Comparison of ENCODE assay signal across 31 cellular contexts in genomic region chr12:77578471-77579262, GRCh38.
DNase-seq lines count a peak whose midpoint lies in the region; ATAC-seq, FAIRE-seq and TF ChIP-seq lines count a peak whose summit lies in the region.
"Had no signal": no experiment of that assay in that cellular context is flagged by ENCODE, and none has a peak within 500 bp of the region (broad histone marks: within the 10 kb centered on the region; RNA-seq: fewer than 3 reads in every experiment).

No MANE protein-coding gene starts in this region.

- H3K4ac ChIP-seq in IMR-90 (ENCODE audit: low read depth, low read length) (peak overlapping the region; percentile 75), mesenchymal stem cell (ENCODE audit: low read depth in 1 of 2, low read length in 2 of 2) (no peak overlapping the region)

- peak overlapping the region in 1 of 2 experiments; percentile 79; a peak in 2 of 4 replicates for H4K8ac ChIP-seq in IMR-90 (ENCODE audit: low read depth in 2 of 2, low read length in 2 of 2)
- no peak overlapping the region for H4K8ac ChIP-seq in mesenchymal stem cell (ENCODE audit: low read length)

- peak overlapping the region; percentile 85 for H2BK20ac ChIP-seq in IMR-90 (ENCODE audit: low read depth, low read length)

- H3K27ac ChIP-seq in IMR-90 (ENCODE audit: insufficient read depth, low read length) (peak overlapping the region; percentile 73), astrocyte (ENCODE audit: low read depth, low read length) (no peak overlapping the region), mesenchymal stem cell (ENCODE audit: low read length, poor library complexity, severe bottlenecking) (no peak overlapping the region)
- H3K27ac ChIP-seq: C4-2B, ovary, SK-N-MC, transverse colon had no signal

- ATAC-seq in IMR-90 (ENCODE audit: low read depth) (peak; percentile 85), HG02970 (IDR thresholded peaks at IDR 0.05; ENCODE audit: low FRiP score, unreplicated experiment) (no peak)
- ATAC-seq in stimulated activated memory B cell treated with anti-CD40 and anti-IgM and Interleukin-4, amounts not matched to agents 10 μg/mL and 1 μg/mL and 100 μg/mL, for 72 hours, result no peak

- H3K36me3 Mint-ChIP-seq in astrocyte (ENCODE audit: low read depth, unreplicated experiment), result no peaks in the 10 kb centered on the region
- H3K36me3 Mint-ChIP-seq in stimulated activated memory B cell treated with anti-CD40 and anti-IgM and Interleukin-4, amounts not matched to agents 10 μg/mL and 1 μg/mL and 100 μg/mL, for 72 hours, result no peaks in the 10 kb centered on the region
- H3K36me3 Mint-ChIP-seq: activated naive CD8-positive, alpha-beta T cell had no signal

- H3K4me1 ChIP-seq in IMR-90 (ENCODE audit: control insufficient read depth, insufficient read depth, low read length) (peaks cover 5% of the 10 kb centered on the region), astrocyte (ENCODE audit: insufficient read depth, low read length) (peaks cover 3% of the 10 kb centered on the region), mesenchymal stem cell (ENCODE audit: control insufficient read depth, insufficient read depth, low read depth, low read length) (peaks cover 2% of the 10 kb centered on the region)
- H3K4me1 ChIP-seq: Caco-2, transverse colon had no signal

- H3K4me3 ChIP-seq in IMR-90 (ENCODE audit: insufficient read depth, low read depth, low read length) (no peak overlapping the region), astrocyte (ENCODE audit: insufficient read depth, low read depth, low read length) (no peak overlapping the region), mesenchymal stem cell (ENCODE audit: insufficient read depth in 1 of 2, low read depth in 1 of 2, low read length in 2 of 2) (peak overlapping the region in 1 of 2 experiments; percentile 61)
- H3K4me3 ChIP-seq: ovary, SK-N-MC, transverse colon had no signal

- H3K4me2 ChIP-seq in IMR-90 (ENCODE audit: low read depth, low read length), result peak overlapping the region; percentile 85
- H3K4me2 ChIP-seq in astrocyte (ENCODE audit: low read length), result peak overlapping the region; percentile 38
- no peak overlapping the region for H3K4me2 ChIP-seq in mesenchymal stem cell (ENCODE audit: low read length, poor library complexity, severe bottlenecking)

- in situ Hi-C loops in IMR-90 (cut with MboI; ENCODE audit: low sequenced_read_pairs), result no loop called here

- H3K27me3 Mint-ChIP-seq in astrocyte (ENCODE audit: low read depth, unreplicated experiment), result no peaks in the 10 kb centered on the region
- no peaks in the 10 kb centered on the region for H3K27me3 Mint-ChIP-seq in stimulated activated memory B cell treated with anti-CD40 and anti-IgM and Interleukin-4, amounts not matched to agents 10 μg/mL and 1 μg/mL and 100 μg/mL, for 72 hours
- H3K27me3 Mint-ChIP-seq: activated naive CD8-positive, alpha-beta T cell had no signal

- peak overlapping the region; percentile 19; the same call in 1 of the 2 replicates for H3K56ac ChIP-seq in IMR-90 (ENCODE audit: extremely low read depth, insufficient read depth, low read length)

- no peak for TF ChIP-seq POLR2A in IMR-90 (IDR thresholded peaks at IDR 0.05; ENCODE audit: low read depth, low read length)

- H3K9me3 Mint-ChIP-seq in astrocyte (ENCODE audit: unreplicated experiment), result no peaks in the 10 kb centered on the region
- no peaks in the 10 kb centered on the region for H3K9me3 Mint-ChIP-seq in stimulated activated memory B cell treated with anti-CD40 and anti-IgM and Interleukin-4, amounts not matched to agents 10 μg/mL and 1 μg/mL and 100 μg/mL, for 72 hours
- H3K9me3 Mint-ChIP-seq: nephron progenitor cell had no signal

- intact Hi-C loops in IMR-90 (cut with micrococcal nuclease), result no loop called here

- H3K79me1 ChIP-seq in IMR-90 (ENCODE audit: low read depth in 1 of 2, low read length in 2 of 2) (no peaks in the 10 kb centered on the region), mesenchymal stem cell (replicated peaks; ENCODE audit: low read length, poor library complexity, severe bottlenecking) (no peaks in the 10 kb centered on the region)

- peak overlapping the region; percentile 54 for H3K14ac ChIP-seq in IMR-90 (replicated peaks; ENCODE audit: low read depth, low read length)
- no peak overlapping the region for H3K14ac ChIP-seq in mesenchymal stem cell (ENCODE audit: low read length in 2 of 2)

- BruUV-seq in IMR-90 (replicated peaks; lab: Mats Ljungman, UMichigan), result no TSS peak

- H3K36me3 ChIP-seq in IMR-90 (ENCODE audit: control insufficient read depth, insufficient read depth, low read length), result no peaks in the 10 kb centered on the region
- H3K36me3 ChIP-seq in astrocyte (ENCODE audit: insufficient read depth, low read length), result no peaks in the 10 kb centered on the region
- H3K36me3 ChIP-seq in mesenchymal stem cell (ENCODE audit: control insufficient read depth in 1 of 2, insufficient read depth in 2 of 2, low read depth in 1 of 2, low read length in 2 of 2), result peaks cover 0 to 7% of the 10 kb centered on the region in 2 experiments
- H3K36me3 ChIP-seq: ovary, transverse colon had no signal

- H4K20me1 ChIP-seq in IMR-90 (ENCODE audit: insufficient read depth, low read length) (peaks cover 3% of the 10 kb centered on the region; the same call in 1 of the 2 replicates), astrocyte (ENCODE audit: insufficient read depth, low read length) (no peaks in the 10 kb centered on the region)

- TF ChIP-seq CTCF in IMR-90 (conservative IDR thresholded peaks at IDR 0.05; ENCODE audit: low read depth, low read length) (no peak), astrocyte (IDR thresholded peaks at IDR 0.05; ENCODE audit: insufficient read depth, low read depth, low read length) (no peak)

- H3K9ac ChIP-seq in IMR-90 (ENCODE audit: low read depth, low read length) (no peak overlapping the region), astrocyte (ENCODE audit: low read length) (peak overlapping the region; percentile 4), mesenchymal stem cell (ENCODE audit: low read length) (peak overlapping the region; percentile 62)

- dilution Hi-C loops in IMR-90 (cut with HindIII; ENCODE audit: low sequenced_read_pairs, unreplicated experiment), result no loop called here

- no CpG with 5 or more reads among the region's 4 CpGs for WGBS in IMR-90 (ENCODE audit: extremely low coverage in 2 of 2, insufficient read length in 1 of 2), 2 experiments
- WGBS in mesenchymal stem cell, result 82% methylated on average over 3 of the region's 4 CpGs

- H3K27me3 ChIP-seq in IMR-90 (ENCODE audit: control insufficient read depth, insufficient read depth, low read length) (no peaks in the 10 kb centered on the region), astrocyte (ENCODE audit: insufficient read depth, low read length) (no peaks in the 10 kb centered on the region), mesenchymal stem cell (ENCODE audit: control insufficient read depth in 1 of 2, insufficient read depth in 1 of 2, low read length in 2 of 2) (no peaks in the 10 kb centered on the region)
- H3K27me3 ChIP-seq: ovary, transverse colon had no signal

- peak overlapping the region; percentile 83; the same call in 1 of the 2 replicates for H3K18ac ChIP-seq in IMR-90 (ENCODE audit: low read depth, low read length)
- no peak overlapping the region for H3K18ac ChIP-seq in mesenchymal stem cell (ENCODE audit: low read depth in 1 of 2, low read length in 2 of 2)

- no peak overlapping the region for H2AFZ ChIP-seq in IMR-90 (replicated peaks; ENCODE audit: low read length, poor library complexity)
- no peak overlapping the region for H2AFZ ChIP-seq in astrocyte (ENCODE audit: low read depth, low read length)
- no peak overlapping the region for H2AFZ ChIP-seq in mesenchymal stem cell (ENCODE audit: low read depth, low read length)

- H2BK5ac ChIP-seq in IMR-90 (ENCODE audit: low read depth, low read length, poor library complexity, severe bottlenecking), result peak overlapping the region; percentile 87
- no peak overlapping the region for H2BK5ac ChIP-seq in mesenchymal stem cell (ENCODE audit: low read depth, low read length, poor library complexity, severe bottlenecking)

- H3K79me2 ChIP-seq in astrocyte (ENCODE audit: insufficient read depth, low read length), result no peaks in the 10 kb centered on the region

- H3K4me3 Mint-ChIP-seq in astrocyte (ENCODE audit: unreplicated experiment), result no peak overlapping the region
- no peak overlapping the region for H3K4me3 Mint-ChIP-seq in stimulated activated memory B cell treated with anti-CD40 and anti-IgM and Interleukin-4, amounts not matched to agents 10 μg/mL and 1 μg/mL and 100 μg/mL, for 72 hours
- H3K4me3 Mint-ChIP-seq: activated naive CD8-positive, alpha-beta T cell; nephron progenitor cell had no signal

- H3K4me1 Mint-ChIP-seq in astrocyte (ENCODE audit: low read depth, unreplicated experiment), result peaks cover 9% of the 10 kb centered on the region
- no peaks in the 10 kb centered on the region for H3K4me1 Mint-ChIP-seq in stimulated activated memory B cell treated with anti-CD40 and anti-IgM and Interleukin-4, amounts not matched to agents 10 μg/mL and 1 μg/mL and 100 μg/mL, for 72 hours
- H3K4me1 Mint-ChIP-seq: nephron progenitor cell had no signal

- H3K9me3 ChIP-seq in IMR-90 (ENCODE audit: control insufficient read depth, insufficient read depth, low read length) (no peaks in the 10 kb centered on the region), astrocyte (ENCODE audit: insufficient read depth, low read depth, low read length) (no peaks in the 10 kb centered on the region), mesenchymal stem cell (ENCODE audit: control insufficient read depth, low read length) (no peaks in the 10 kb centered on the region)
- H3K9me3 ChIP-seq: Caco-2, ovary, transverse colon had no signal

- no peak overlapping the region for H2AK9ac ChIP-seq in IMR-90 (replicated peaks; ENCODE audit: low read depth, low read length, poor library complexity)

- no peak overlapping the region for H2BK12ac ChIP-seq in mesenchymal stem cell (ENCODE audit: low read length in 2 of 2)

- peak; percentile 37 for DNase-seq in AG08396 (ENCODE audit: low spot score)
- peak; percentile 66 for DNase-seq in IMR-90
- DNase-seq in astrocyte (ENCODE audit: low read depth), result peak; percentile 69
- DNase-seq in mesenchymal stem cell, result peak; percentile 24
- no peak for DNase-seq in SIG-M5 treated with dmso at 0.1 percent for 504 hours (lab: John Stamatoyannopoulos, UW; ENCODE audit: unreplicated experiment)
- DNase-seq in islet precursor cell, result no peak
- DNase-seq: activated CD4-positive, alpha-beta T cell treated with anti-CD3 and anti-CD28 coated beads for 1 hour; activated effector memory CD4-positive, alpha-beta T cell treated with Interleukin-2 at 50 U/mL for 16 hours; activated T-cell treated with anti-CD3 and anti-CD28 coated beads for 4 hours; aorta; Caco-2; caudate nucleus; DMS79; GF-D8; H7; head of caudate nucleus; NCI-H1694 treated with DMSO at 0.1 percent for 48 hours; NCI-H524 treated with DMSO at 0.1 percent for 48 hours; nephron progenitor cell; ovary; retina; stimulated activated CD4-positive, alpha-beta T cell treated with anti-CD3 and anti-CD28 coated beads, Interleukin-2, amount 100 ng/mL, for 48 hours; T-helper 2 cell; transverse colon had no signal

- TF ChIP-seq RAD21 in IMR-90 (IDR thresholded peaks at IDR 0.05; ENCODE audit: low read length), result no peak

- H2BK120ac ChIP-seq in IMR-90 (ENCODE audit: low read depth, low read length) (peak overlapping the region; percentile 88), mesenchymal stem cell (ENCODE audit: low read depth, low read length) (no peak overlapping the region)

- H3K23ac ChIP-seq in IMR-90 (ENCODE audit: low read depth, low read length) (peak overlapping the region; percentile 69), mesenchymal stem cell (ENCODE audit: low read length in 2 of 2) (no peak overlapping the region)

- FAIRE-seq in astrocyte (lab: Jason Lieb, UNC), result peak; percentile 60
- FAIRE-seq: endothelial cell of umbilical vein, GM19239 had no signal

- H2BK15ac ChIP-seq in IMR-90 (ENCODE audit: low read depth, low read length), result peak overlapping the region; percentile 67; the same call in 1 of the 3 replicates
- no peak overlapping the region for H2BK15ac ChIP-seq in mesenchymal stem cell (ENCODE audit: low read depth, poor library complexity, severe bottlenecking)

- H3K27ac Mint-ChIP-seq in astrocyte (ENCODE audit: unreplicated experiment), result no peak overlapping the region
- no peak overlapping the region for H3K27ac Mint-ChIP-seq in stimulated activated memory B cell treated with anti-CD40 and anti-IgM and Interleukin-4, amounts not matched to agents 10 μg/mL and 1 μg/mL and 100 μg/mL, for 72 hours
- H3K27ac Mint-ChIP-seq: activated naive CD8-positive, alpha-beta T cell; nephron progenitor cell had no signal

- no peaks in the 10 kb centered on the region for H3K9me1 ChIP-seq in IMR-90 (ENCODE audit: insufficient read depth, low read length)

- H4K91ac ChIP-seq in IMR-90 (ENCODE audit: insufficient read depth, low read depth, low read length) (peak overlapping the region; percentile 76), mesenchymal stem cell (ENCODE audit: low read length) (no peak overlapping the region)

- CTCF ChIA-PET in IMR-90 (lab: Yijun Ruan, JAX), result interaction anchor here (0.5 to 0.7 kb wide), 4 partner anchors 142 to 351 kb away, joined by 4 to 7 read pairs (median 6); no protein-coding TSS in a partner anchor

- POLR2A ChIA-PET in IMR-90 (lab: Charles Lee; ENCODE audit: unreplicated experiment), result interaction anchor here (0.6 to 0.7 kb wide), 4 partner anchors 66 to 1529 kb away, joined by 4 to 6 read pairs (median 4); no protein-coding TSS in a partner anchor

- H4K5ac ChIP-seq in IMR-90 (ENCODE audit: low read depth, low read length), result peak overlapping the region; percentile 58; the same call in 1 of the 2 replicates

- H2AK5ac ChIP-seq in IMR-90 (ENCODE audit: low read depth, low read length) (peak overlapping the region; percentile 24; the same call in 1 of the 2 replicates), mesenchymal stem cell (ENCODE audit: low read length, severe bottlenecking) (no peak overlapping the region)

Comparison
In these comparisons a context has a peak if more than half of its experiments do, and no peak if none do; other contexts are left out.
1. DNase-seq: peak in AG08396 (single experiment), IMR-90 (single experiment), astrocyte (single experiment) and mesenchymal stem cell (single experiment); none in SIG-M5 treated with dmso at 0.1 percent for 504 hours (single experiment) and islet precursor cell (single experiment).